29 cellular contexts compared by ENCODE assay signal in genomic region chr10:103767756-103768155, GRCh38.
DNase-seq lines count a peak whose midpoint lies in the region; ATAC-seq, FAIRE-seq and TF ChIP-seq lines count a peak whose summit lies in the region.
"Had no signal": no experiment of that assay in that cellular context is flagged by ENCODE, and none has a peak within 500 bp of the region (broad histone marks: within the 10 kb centered on the region; RNA-seq: fewer than 3 reads in every experiment).

No MANE protein-coding gene starts in this region.

- dilution Hi-C loops in keratinocyte (cut with MboI; ENCODE audit: extremely low pct_ligation_motif_present, low sequenced_read_pairs) = no loop called here

- TF ChIP-seq POLR2A in gastrocnemius medialis (IDR thresholded peaks at IDR 0.05) = no peak

- H3K79me2 ChIP-seq in keratinocyte (ENCODE audit: control insufficient read depth, insufficient read depth, low read length) = peaks cover 84% of the 10 kb centered on the region
- H3K79me2 ChIP-seq in smooth muscle cell (ENCODE audit: low read depth) = peaks cover 25% of the 10 kb centered on the region

- H3K4me1 Mint-ChIP-seq in HFFc6 (ENCODE audit: low read depth) (peaks cover 81% of the 10 kb centered on the region), WTC11 (peaks cover 48% of the 10 kb centered on the region)

- H3K9ac ChIP-seq in keratinocyte (ENCODE audit: control insufficient read depth, extremely low read depth, insufficient read depth, low read length) = no peak overlapping the region
- H3K9ac ChIP-seq in smooth muscle cell (ENCODE audit: low read depth) = no peak overlapping the region

- no peak overlapping the region for H3K4me3 Mint-ChIP-seq in HFFc6
- H3K4me3 Mint-ChIP-seq in WTC11 = no peak overlapping the region
- H3K4me3 Mint-ChIP-seq: activated B cell treated with CpG ODN at 0.5 μM for 24 hours; activated CD8-positive, alpha-beta memory T cell treated with anti-CD3 and anti-CD28 coated beads, Interleukin-2, amount 10 ng/mL, durations not matched to agents 7 days and 5 days; CD14-positive monocyte; T-helper 2 cell treated with Interferon-gamma antibody and Interleukin-4, amounts not matched to agents 5 μg/mL and 100 μg/mL, for 36 hours had no signal

- no peak for FAIRE-seq in keratinocyte (lab: Jason Lieb, UNC)

- H2AFZ ChIP-seq in keratinocyte (ENCODE audit: control insufficient read depth, low read length) (no peak overlapping the region), smooth muscle cell (ENCODE audit: low read depth) (no peak overlapping the region)
- H2AFZ ChIP-seq: hepatocyte had no signal

- H3K4me3 ChIP-seq in keratinocyte (ENCODE audit: control insufficient read depth in 2 of 3, extremely low read depth in 1 of 3, insufficient read depth in 2 of 3, low read depth in 1 of 3, low read length in 3 of 3) (no peak overlapping the region), smooth muscle cell (no peak overlapping the region), coronary artery (no peak overlapping the region), gastrocnemius medialis (no peak overlapping the region)
- H3K4me3 ChIP-seq: esophagus muscularis mucosa, hepatocyte, spleen had no signal

- H3K36me3 ChIP-seq in keratinocyte (ENCODE audit: control insufficient read depth in 2 of 2, extremely low read depth in 1 of 2, insufficient read depth in 2 of 2, low read length in 2 of 2) (peaks cover 24 to 55% of the 10 kb centered on the region in 2 experiments), smooth muscle cell (ENCODE audit: low read depth) (no peaks in the 10 kb centered on the region), gastrocnemius medialis (no peaks in the 10 kb centered on the region)
- H3K36me3 ChIP-seq: esophagus muscularis mucosa had no signal

- WGBS in smooth muscle cell (ENCODE audit: low lambda C conversion rate) = 100% methylated on average over 1 of the region's 1 CpG

- DNase-seq in HFFc6 = no peak
- DNase-seq in WTC11 (ENCODE audit: low spot score) = no peak
- DNase-seq in keratinocyte (ENCODE audit: low read depth, low spot score) = no peak
- DNase-seq in smooth muscle cell (lab: John Stamatoyannopoulos, UW; ENCODE audit: unreplicated experiment) = no peak
- no peak for DNase-seq in coronary artery (ENCODE audit: low spot score)
- DNase-seq in pons (ENCODE audit: low spot score) = no peak
- no peak for DNase-seq in gastrocnemius medialis
- DNase-seq in GM19238 (ENCODE audit: insufficient read length, low spot score) = no peak
- DNase-seq: activated B cell treated with CpG ODN at 0.5 μM for 24 hours; activated CD4-positive, alpha-beta T cell treated with anti-CD3 and anti-CD28 coated beads, Interleukin-2, amount 50 U/mL, for 4 hours; activated CD8-positive, alpha-beta memory T cell treated with anti-CD3 and anti-CD28 coated beads, Interleukin-2, amount 10 ng/mL, durations not matched to agents 7 days and 5 days; activated naive CD4-positive, alpha-beta T cell; activated T-cell treated with anti-CD3 and anti-CD28 coated beads, Interleukin-2, amount 50 U/mL, for 48 hours; Calu3; caudate nucleus; DMS79; foreskin melanocyte; Karpas-422; NCI-H2081; NCI-H526; right cardiac atrium; SHP77 treated with DMSO at 0.1 percent for 48 hours; spleen; stimulated activated CD4-positive, alpha-beta T cell treated with anti-CD3 and anti-CD28 coated beads, Interleukin-2, amount 100 ng/mL, for 24 hours; stimulated activated naive CD8-positive, alpha-beta T cell treated with anti-CD3 and anti-CD28 coated beads, Interleukin-15, Interleukin-2, amounts not matched to agents 100 U/mL and 50 U/mL, for 24 hours had no signal

- H3K9me3 ChIP-seq in keratinocyte (ENCODE audit: control insufficient read depth, low read depth, low read length) (no peaks in the 10 kb centered on the region), smooth muscle cell (replicated peaks; ENCODE audit: low read depth) (no peaks in the 10 kb centered on the region), gastrocnemius medialis (no peaks in the 10 kb centered on the region)
- H3K9me3 ChIP-seq: esophagus muscularis mucosa, spleen had no signal

- H4K20me1 ChIP-seq in keratinocyte (ENCODE audit: control insufficient read depth, extremely low read depth, insufficient read depth, low read length) (no peaks in the 10 kb centered on the region), smooth muscle cell (ENCODE audit: low read depth) (peaks cover 15% of the 10 kb centered on the region)

- POLR2A ChIA-PET in WTC11 (lab: Charles Lee) = interaction anchor here (1.5 kb wide), 1 partner anchor 10 kb away, joined by 4 read pairs; no protein-coding TSS in a partner anchor

- H3K27ac Mint-ChIP-seq in HFFc6 (0 out of 2 replicates have a peak overlapping the region, but pooled peaks have one; percentile 2), WTC11 (peak overlapping the region; percentile 3; the same call in 1 of the 2 replicates)
- H3K27ac Mint-ChIP-seq: activated B cell treated with CpG ODN at 0.5 μM for 24 hours; activated CD8-positive, alpha-beta memory T cell treated with anti-CD3 and anti-CD28 coated beads, Interleukin-2, amount 10 ng/mL, durations not matched to agents 7 days and 5 days; T-helper 2 cell treated with Interferon-gamma antibody and Interleukin-4, amounts not matched to agents 5 μg/mL and 100 μg/mL, for 36 hours had no signal

- no peak overlapping the region for H3K4me2 ChIP-seq in keratinocyte (ENCODE audit: control insufficient read depth, extremely low read depth, insufficient read depth, low read depth, low read length)
- no peak overlapping the region for H3K4me2 ChIP-seq in smooth muscle cell
- H3K4me2 ChIP-seq: hepatocyte had no signal

- no peak for TF ChIP-seq CTCF in HFFc6 (IDR thresholded peaks at IDR 0.05)
- no peak for TF ChIP-seq CTCF in WTC11 (IDR thresholded peaks at IDR 0.05)
- TF ChIP-seq CTCF in keratinocyte (optimal IDR thresholded peaks at IDR 0.05 in 1 of 3, IDR thresholded peaks at IDR 0.05 in 1 of 3, conservative IDR thresholded peaks at IDR 0.05 in 1 of 3; ENCODE audit: extremely low read depth in 1 of 3, insufficient read depth in 2 of 3, low read length in 3 of 3) = no peak
- TF ChIP-seq CTCF in smooth muscle cell (IDR thresholded peaks at IDR 0.05; ENCODE audit: borderline replicate concordance, insufficient read depth, poor library complexity, severe bottlenecking) = no peak
- TF ChIP-seq CTCF in coronary artery (IDR thresholded peaks at IDR 0.05) = no peak
- TF ChIP-seq CTCF in gastrocnemius medialis (IDR thresholded peaks at IDR 0.05 in 4 of 5, conservative IDR thresholded peaks at IDR 0.05 in 1 of 5) = no peak

- in situ Hi-C loops in gastrocnemius medialis (cut with MboI; ENCODE audit: low sequenced_read_pairs in 4 of 4) = loop anchor here in 1 of 4 donors (10.0 kb wide), 1 partner anchor 77 kb away; no protein-coding TSS in a partner anchor

- intact Hi-C loops in gastrocnemius medialis (cut with DNase I; ENCODE audit: low total_unique reads) = no loop called here

- no peak for ATAC-seq in WTC11
- ATAC-seq in gastrocnemius medialis = no peak
- ATAC-seq: activated CD8-positive, alpha-beta memory T cell treated with anti-CD3 and anti-CD28 coated beads, Interleukin-2, amount 10 ng/mL, durations not matched to agents 7 days and 5 days; right cardiac atrium; stimulated activated naive CD8-positive, alpha-beta T cell treated with anti-CD3 and anti-CD28 coated beads, Interleukin-15, Interleukin-2, amounts not matched to agents 100 U/mL and 50 U/mL, for 24 hours had no signal

- H3K36me3 Mint-ChIP-seq in HFFc6 (ENCODE audit: low read depth) (peaks cover 10% of the 10 kb centered on the region; the same call in 1 of the 2 replicates), WTC11 (no peaks in the 10 kb centered on the region)
- H3K36me3 Mint-ChIP-seq: activated CD8-positive, alpha-beta memory T cell treated with anti-CD3 and anti-CD28 coated beads, Interleukin-2, amount 10 ng/mL, durations not matched to agents 7 days and 5 days; CD14-positive monocyte had no signal

- peaks cover 11% of the 10 kb centered on the region for H3F3A ChIP-seq in smooth muscle cell (ENCODE audit: low read depth)

- H3K4me1 ChIP-seq in keratinocyte (ENCODE audit: control insufficient read depth, extremely low read depth, insufficient read depth, low read length) (peaks cover 74% of the 10 kb centered on the region), smooth muscle cell (ENCODE audit: low read depth) (peaks cover 16% of the 10 kb centered on the region), gastrocnemius medialis (peaks cover 26 to 30% of the 10 kb centered on the region in 2 donors)

- no peaks in the 10 kb centered on the region for H3K9me3 Mint-ChIP-seq in HFFc6
- no peaks in the 10 kb centered on the region for H3K9me3 Mint-ChIP-seq in WTC11
- H3K9me3 Mint-ChIP-seq: activated B cell treated with CpG ODN at 0.5 μM for 24 hours; T-helper 2 cell treated with Interferon-gamma antibody and Interleukin-4, amounts not matched to agents 5 μg/mL and 100 μg/mL, for 36 hours had no signal

- H3K27me3 ChIP-seq in keratinocyte (ENCODE audit: control insufficient read depth, extremely low read depth, insufficient read depth, low read length) = no peaks in the 10 kb centered on the region
- H3K27me3 ChIP-seq in smooth muscle cell (ENCODE audit: low read depth) = no peaks in the 10 kb centered on the region
- H3K27me3 ChIP-seq in gastrocnemius medialis = no peaks in the 10 kb centered on the region
- H3K27me3 ChIP-seq: esophagus muscularis mucosa, hepatocyte, spleen had no signal

- H3K27ac ChIP-seq in keratinocyte (ENCODE audit: control insufficient read depth, insufficient read depth, low read length) (peak overlapping the region; percentile 17), smooth muscle cell (ENCODE audit: low read depth) (peak overlapping the region; percentile 31), coronary artery (no peak overlapping the region), gastrocnemius medialis (no peak overlapping the region)
- H3K27ac ChIP-seq: esophagus muscularis mucosa, hepatocyte had no signal

- H3K27me3 Mint-ChIP-seq in HFFc6 (ENCODE audit: insufficient read depth) (0 out of 2 replicates have a peak, but pooled peaks cover 3% of the 10 kb centered on the region), WTC11 (ENCODE audit: low read depth) (no peaks in the 10 kb centered on the region)
- H3K27me3 Mint-ChIP-seq: activated B cell treated with CpG ODN at 0.5 μM for 24 hours; activated CD8-positive, alpha-beta memory T cell treated with anti-CD3 and anti-CD28 coated beads, Interleukin-2, amount 10 ng/mL, durations not matched to agents 7 days and 5 days had no signal

- peaks cover 11% of the 10 kb centered on the region for H3K9me1 ChIP-seq in keratinocyte (ENCODE audit: control insufficient read depth, extremely low read depth, insufficient read depth, low read length)

- CTCF ChIA-PET in WTC11 (lab: Charles Lee) = interaction anchor here (1.6 to 3.2 kb wide), 3 partner anchors 9 to 55 kb away, joined by 6 to 11 read pairs (median 8); no protein-coding TSS in a partner anchor

TF ChIP-seq in WTC11, 78 proteins besides CTCF, POLR2A, EP300 and RAD21 (continues in another document):
- TF ChIP-seq, protein P1, sequence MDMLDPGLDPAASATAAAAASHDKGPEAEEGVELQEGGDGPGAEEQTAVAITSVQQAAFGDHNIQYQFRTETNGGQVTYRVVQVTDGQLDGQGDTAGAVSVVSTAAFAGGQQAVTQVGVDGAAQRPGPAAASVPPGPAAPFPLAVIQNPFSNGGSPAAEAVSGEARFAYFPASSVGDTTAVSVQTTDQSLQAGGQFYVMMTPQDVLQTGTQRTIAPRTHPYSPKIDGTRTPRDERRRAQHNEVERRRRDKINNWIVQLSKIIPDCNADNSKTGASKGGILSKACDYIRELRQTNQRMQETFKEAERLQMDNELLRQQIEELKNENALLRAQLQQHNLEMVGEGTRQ (CRISPR knock-in tag; IDR thresholded peaks at IDR 0.05) = peak; percentile 24; the same call in 1 of the 2 replicates

Comparison
In these comparisons a context has a peak if more than half of its experiments do, and no peak if none do; other contexts are left out.
1. H3K27ac ChIP-seq: peak in keratinocyte (single experiment) and smooth muscle cell (single experiment); none in coronary artery (0 of 2) and gastrocnemius medialis (0 of 4).